ENCODE assay signal across 10 cellular contexts in the genomic region with DNA sequence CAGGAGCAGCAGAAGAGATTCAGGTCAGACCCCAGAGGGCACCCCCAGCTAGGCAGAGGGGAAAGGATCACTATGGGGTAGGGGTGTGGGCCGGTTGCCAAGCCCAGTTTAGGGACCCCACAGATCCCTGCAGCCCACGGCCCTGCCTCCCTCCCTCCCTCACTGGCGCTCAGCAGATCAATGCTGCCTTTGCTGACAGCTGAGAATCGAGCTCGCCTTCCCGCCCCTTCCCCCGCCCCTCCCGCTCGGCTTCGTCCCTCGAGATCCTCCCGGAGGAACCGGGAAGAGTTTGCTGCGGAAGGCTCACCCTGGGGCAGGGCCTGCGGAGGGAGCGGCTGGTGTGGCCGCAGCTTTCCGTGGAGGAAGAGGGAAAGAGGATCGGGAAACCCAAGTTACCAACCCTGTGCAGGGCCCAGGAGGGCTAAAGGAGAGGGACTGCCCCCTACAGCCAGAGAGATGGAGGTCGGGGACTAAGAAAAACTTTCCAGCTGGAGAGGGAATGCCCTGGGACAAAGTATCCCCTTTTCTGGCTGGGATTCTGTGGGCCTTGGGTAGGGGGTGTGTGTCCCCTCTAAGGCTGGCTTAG. TPM values are rescaled to one million over a fixed set of nuclear protein-coding genes. Genes with fewer than 3 reads are reported as not detected.
DNase-seq lines count a peak whose midpoint lies in the region; ATAC-seq and TF ChIP-seq lines count a peak whose summit lies in the region.
"Had no signal": no experiment of that assay in that cellular context is flagged by ENCODE, and none has a peak within 500 bp of the region (broad histone marks: within the 10 kb centered on the region; RNA-seq: fewer than 3 reads in every experiment).

No MANE protein-coding gene starts in this region.

- H3K4me1 Mint-ChIP-seq in activated naive CD4-positive, alpha-beta T cell treated with anti-CD3 and anti-CD28 coated beads, Interleukin-2, amount 10 ng/mL, durations not matched to agents 7 days and 5 days, result peaks cover 17% of the 10 kb centered on the region

- peak overlapping the region in 1 of 2 donors; percentile 94 for H3K27ac ChIP-seq in coronary artery

- DNase-seq in AG04449 (ENCODE audit: low read depth, low spot score) (no peak), HT-29 (ENCODE audit: low spot score) (peak; percentile 15), coronary artery (ENCODE audit: low spot score) (no peak), mucosa of gallbladder (ENCODE audit: low spot score) (peak; percentile 64)
- no peak for DNase-seq in activated naive CD4-positive, alpha-beta T cell treated with anti-CD3 and anti-CD28 coated beads, Interleukin-2, amount 10 ng/mL, durations not matched to agents 7 days and 5 days
- DNase-seq: NCI-H1930; stimulated activated CD4-positive, alpha-beta T cell treated with anti-CD3 and anti-CD28 coated beads, Interleukin-4, amount 100 ng/mL, for 24 hours had no signal

- H3K4me3 Mint-ChIP-seq in activated naive CD4-positive, alpha-beta T cell treated with anti-CD3 and anti-CD28 coated beads, Interleukin-2, amount 10 ng/mL, durations not matched to agents 7 days and 5 days, result no peak overlapping the region

- TF ChIP-seq POLR2A in GM18505 (IDR thresholded peaks at IDR 0.05; ENCODE audit: borderline replicate concordance, extremely low read depth, insufficient read depth, insufficient read length), result no peak

- TF ChIP-seq CTCF in AG04449 (IDR thresholded peaks at IDR 0.05; ENCODE audit: insufficient read depth, low read length, missing control alignments), result no peak
- TF ChIP-seq CTCF in coronary artery (IDR thresholded peaks at IDR 0.05), result no peak

- POLR2A ChIA-PET in AG04449 (lab: Yijun Ruan, JAX), result no interaction called here

- CTCF ChIA-PET in AG04449 (lab: Yijun Ruan, JAX), result interaction anchor here (0.7 to 3.7 kb wide), 5 partner anchors 8 to 158 kb away, joined by 3 to 23 read pairs (median 4); no protein-coding TSS in a partner anchor
- CTCF ChIA-PET in activated naive CD4-positive, alpha-beta T cell treated with anti-CD3 and anti-CD28 coated beads, Interleukin-2, amount 10 ng/mL, durations not matched to agents 7 days and 5 days (lab: Charles Lee), result interaction anchor here (1.1 to 1.8 kb wide), 4 partner anchors 8 to 67 kb away, joined by 4 to 8 read pairs (median 6); no protein-coding TSS in a partner anchor

- no peak overlapping the region for H3K27ac Mint-ChIP-seq in activated naive CD4-positive, alpha-beta T cell treated with anti-CD3 and anti-CD28 coated beads, Interleukin-2, amount 10 ng/mL, durations not matched to agents 7 days and 5 days

- peak overlapping the region; percentile 6; the same call in 1 of the 2 replicates for H3K4me3 ChIP-seq in AG04449 (ENCODE audit: low read depth, low read length)
- H3K4me3 ChIP-seq in coronary artery, result peak overlapping the region; percentile 80

- H3K27me3 Mint-ChIP-seq in activated naive CD4-positive, alpha-beta T cell treated with anti-CD3 and anti-CD28 coated beads, Interleukin-2, amount 10 ng/mL, durations not matched to agents 7 days and 5 days, result peaks cover 62% of the 10 kb centered on the region

- H3K9me3 Mint-ChIP-seq in activated naive CD4-positive, alpha-beta T cell treated with anti-CD3 and anti-CD28 coated beads, Interleukin-2, amount 10 ng/mL, durations not matched to agents 7 days and 5 days, result no peaks in the 10 kb centered on the region

- peaks cover 9% of the 10 kb centered on the region for H3K36me3 Mint-ChIP-seq in activated naive CD4-positive, alpha-beta T cell treated with anti-CD3 and anti-CD28 coated beads, Interleukin-2, amount 10 ng/mL, durations not matched to agents 7 days and 5 days

- ATAC-seq in GM21619 (IDR thresholded peaks at IDR 0.05; ENCODE audit: unreplicated experiment), result no peak
- no peak for ATAC-seq in GM18505 (IDR thresholded peaks at IDR 0.05; ENCODE audit: unreplicated experiment)
- ATAC-seq in GM18867 (IDR thresholded peaks at IDR 0.05; ENCODE audit: unreplicated experiment), result no peak

RNA-seq across cellular contexts. Expression of a gene that starts 1.1 kb away (rescaled TPM):
- 0.74 and 0.83 TPM in 2 replicates for total RNA-seq in HT-29 (2014; rRNA removed; shearing (Covaris generic))
- 3.5 TPM for total RNA-seq in mucosa of gallbladder

Comparison
In these comparisons a context has a peak if more than half of its experiments do, and no peak if none do; other contexts are left out.
1. DNase-seq: peak in HT-29 (single experiment) and mucosa of gallbladder (single experiment); none in AG04449 (single experiment), coronary artery (single experiment) and activated naive CD4-positive, alpha-beta T cell treated with anti-CD3 and anti-CD28 coated beads, Interleukin-2, amount 10 ng/mL, durations not matched to agents 7 days and 5 days (single experiment).